Comparison of ENCODE assay signal across 16 cellular contexts in the genomic region with DNA sequence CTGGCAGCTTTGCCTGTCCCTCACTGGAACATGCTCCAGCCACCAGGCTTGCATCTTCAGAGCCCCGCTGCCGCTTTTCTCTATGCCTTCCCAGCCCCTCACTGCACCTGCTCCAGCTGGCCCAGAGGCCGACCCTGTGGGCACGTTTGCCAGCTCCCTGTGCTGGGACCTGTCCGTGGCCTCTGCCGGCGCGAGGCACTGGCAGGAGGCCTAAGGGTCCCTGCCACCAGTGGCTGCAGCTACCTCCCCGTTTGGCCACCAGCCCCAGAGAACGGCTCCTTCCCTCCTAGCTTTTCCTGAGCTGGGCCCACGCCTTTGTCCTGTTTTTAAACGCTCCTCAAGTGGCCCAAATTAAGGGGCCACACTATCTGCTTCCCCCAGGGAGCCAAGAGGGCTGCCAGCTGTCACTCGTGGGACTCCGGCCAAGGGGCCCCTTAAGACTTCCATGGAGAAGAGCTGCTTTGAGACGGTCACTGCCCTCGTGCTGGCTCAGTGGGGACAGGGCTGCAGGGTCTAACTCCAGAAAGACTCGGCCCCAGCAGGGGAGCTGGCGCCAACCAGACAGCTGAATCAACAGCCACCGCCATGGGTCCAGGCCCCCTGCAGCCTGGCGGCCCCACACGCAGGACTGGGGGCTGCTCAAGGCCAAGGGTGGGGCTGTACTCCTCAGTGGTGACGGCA. TPM values are rescaled to one million over a fixed set of nuclear protein-coding genes. Genes with fewer than 3 reads are reported as not detected.
DNase-seq lines count a peak whose midpoint lies in the region; ATAC-seq, FAIRE-seq and TF ChIP-seq lines count a peak whose summit lies in the region.
"Had no signal": no experiment of that assay in that cellular context is flagged by ENCODE, and none has a peak within 500 bp of the region (broad histone marks: within the 10 kb centered on the region; RNA-seq: fewer than 3 reads in every experiment).

No MANE protein-coding gene starts in this region.

- H3K9ac ChIP-seq in HUES6 (ENCODE audit: low read length) (no peak overlapping the region), endothelial cell of umbilical vein (replicated peaks; ENCODE audit: extremely low read depth, insufficient read depth, low read length) (no peak overlapping the region), skeletal muscle tissue (ENCODE audit: low read depth in 1 of 3, low read length in 3 of 3) (peak overlapping the region in 2 of 3 donors; percentile 43 to 54)

- no peaks in the 10 kb centered on the region for H4K20me1 ChIP-seq in endothelial cell of umbilical vein (replicated peaks; ENCODE audit: control insufficient read depth, extremely low read depth, insufficient read depth, low read length)

- ATAC-seq in activated T-helper 17 cell treated with anti-CD3 and anti-CD28 coated beads, Interleukin-2, amount 50 U/mL, for 72 hours (replicated peaks), result no peak
- ATAC-seq: left lung; stimulated activated naive CD8-positive, alpha-beta T cell treated with anti-CD3 and anti-CD28 coated beads, Interleukin-15, amount 100 ng/mL, for 72 hours had no signal

- POLR2A ChIA-PET in endothelial cell of umbilical vein (lab: Charles Lee), result no interaction called here

- no peaks in the 10 kb centered on the region for H3K4me1 Mint-ChIP-seq in activated T-helper 17 cell treated with anti-CD3 and anti-CD28 coated beads, Interleukin-2, amount 50 U/mL, for 72 hours

- intact Hi-C loops in endothelial cell of umbilical vein (cut with micrococcal nuclease), result no loop called here
- intact Hi-C loops in ascending aorta (cut with DNase I), result no loop called here

- no peaks in the 10 kb centered on the region for H3K27me3 ChIP-seq in HUES6 (ENCODE audit: control insufficient read depth, insufficient read depth, low read length)
- H3K27me3 ChIP-seq in endothelial cell of umbilical vein (ENCODE audit: control insufficient read depth in 2 of 2, insufficient read depth in 2 of 2, low read length in 2 of 2), result no peaks in the 10 kb centered on the region
- no peaks in the 10 kb centered on the region for H3K27me3 ChIP-seq in skeletal muscle tissue (ENCODE audit: control insufficient read depth in 3 of 3, insufficient read depth in 3 of 3, low read length in 3 of 3)
- no peaks in the 10 kb centered on the region for H3K27me3 ChIP-seq in ascending aorta
- H3K27me3 ChIP-seq: left lung, ovary had no signal

- H3K4me3 ChIP-seq in HUES6 (ENCODE audit: low read depth, low read length) (no peak overlapping the region), endothelial cell of umbilical vein (replicated peaks in 1 of 3; ENCODE audit: insufficient read depth in 1 of 3, low read depth in 1 of 3, low read length in 3 of 3) (no peak overlapping the region), skeletal muscle tissue (ENCODE audit: low read length in 3 of 3) (peak overlapping the region in 1 of 3 donors; percentile 13), ascending aorta (no peak overlapping the region)
- H3K4me3 ChIP-seq: left lung, ovary had no signal

- peaks cover 6% of the 10 kb centered on the region for H3K27me3 Mint-ChIP-seq in activated T-helper 17 cell treated with anti-CD3 and anti-CD28 coated beads, Interleukin-2, amount 50 U/mL, for 72 hours
- H3K27me3 Mint-ChIP-seq: activated naive CD4-positive, alpha-beta T cell treated with anti-CD3 and anti-CD28 coated beads, Interleukin-2, amount 50 U/mL, for 24 hours; stimulated activated naive CD8-positive, alpha-beta T cell treated with anti-CD3 and anti-CD28 coated beads, Interleukin-15, amount 100 ng/mL, for 72 hours had no signal

- H3K79me2 ChIP-seq in endothelial cell of umbilical vein (ENCODE audit: control insufficient read depth, insufficient read depth, low read length), result no peaks in the 10 kb centered on the region

- no peak overlapping the region for H2AFZ ChIP-seq in endothelial cell of umbilical vein (ENCODE audit: low read depth, low read length)

- H3K27ac ChIP-seq in HUES6 (ENCODE audit: low read depth, low read length) (peak overlapping the region; percentile 43; the same call in 1 of the 2 replicates), endothelial cell of umbilical vein (ENCODE audit: insufficient read depth, low read depth, low read length) (no peak overlapping the region), skeletal muscle tissue (ENCODE audit: low read depth, low read length) (no peak overlapping the region), ascending aorta (peak overlapping the region in 1 of 2 donors; percentile 33)
- H3K27ac ChIP-seq: ovary had no signal

- DNase-seq in NCI-H345 treated with DMSO at 0.1 percent for 48 hours (lab: John Stamatoyannopoulos, UW; ENCODE audit: unreplicated experiment), result peak; percentile 41
- DNase-seq in endothelial cell of umbilical vein (ENCODE audit: low read depth, low spot score), result peak; percentile 29
- DNase-seq in ascending aorta (ENCODE audit: low spot score in 2 of 2), result no peak
- DNase-seq in activated naive CD4-positive, alpha-beta T cell treated with anti-CD3 and anti-CD28 coated beads, Interleukin-2, amount 50 U/mL, for 16 hours, result no peak
- DNase-seq in kidney tubule cell (ENCODE audit: low spot score), result no peak
- DNase-seq: activated CD4-positive, alpha-beta memory T cell treated with anti-CD3 and anti-CD28 coated beads, Interleukin-2, amount 10 ng/mL, durations not matched to agents 7 days and 5 days; HFFc6; NK-92 treated with Interleukin-12 subunit alpha and Interleukin-12 subunit beta, amount 100 ng/mL, for 24 hours; stimulated activated naive CD8-positive, alpha-beta T cell treated with anti-CD3 and anti-CD28 coated beads, Interleukin-15, amount 100 ng/mL, for 72 hours; T-helper 2 cell had no signal

- H3K9me1 ChIP-seq in endothelial cell of umbilical vein (replicated peaks; ENCODE audit: control insufficient read depth, extremely low read depth, insufficient read depth, low read length), result no peaks in the 10 kb centered on the region

- H3K36me3 ChIP-seq in HUES6 (ENCODE audit: control insufficient read depth, insufficient read depth, low read length) (no peaks in the 10 kb centered on the region), endothelial cell of umbilical vein (ENCODE audit: control insufficient read depth in 2 of 2, extremely low read depth in 1 of 2, insufficient read depth in 2 of 2, low read length in 2 of 2) (no peaks in the 10 kb centered on the region), skeletal muscle tissue (ENCODE audit: control insufficient read depth in 3 of 3, insufficient read depth in 3 of 3, low read length in 3 of 3) (no peaks in the 10 kb centered on the region), ascending aorta (no peaks in the 10 kb centered on the region)
- H3K36me3 ChIP-seq: left lung, ovary had no signal

- no peak for TF ChIP-seq POLR2A in endothelial cell of umbilical vein (IDR thresholded peaks at IDR 0.05; ENCODE audit: low read depth, low read length)

- H3K9me3 Mint-ChIP-seq in activated T-helper 17 cell treated with anti-CD3 and anti-CD28 coated beads, Interleukin-2, amount 50 U/mL, for 72 hours, result no peaks in the 10 kb centered on the region
- H3K9me3 Mint-ChIP-seq: activated CD4-positive, alpha-beta memory T cell treated with anti-CD3 and anti-CD28 coated beads, Interleukin-2, amount 10 ng/mL, durations not matched to agents 7 days and 5 days; activated naive CD4-positive, alpha-beta T cell treated with anti-CD3 and anti-CD28 coated beads, Interleukin-2, amount 50 U/mL, for 24 hours; HFFc6; stimulated activated naive CD8-positive, alpha-beta T cell treated with anti-CD3 and anti-CD28 coated beads, Interleukin-15, amount 100 ng/mL, for 72 hours had no signal

- TF ChIP-seq CTCF in endothelial cell of umbilical vein (IDR thresholded peaks at IDR 0.05; ENCODE audit: extremely low read depth in 1 of 2, insufficient read depth in 1 of 2, low read depth in 1 of 2, low read length in 2 of 2) (no peak), ascending aorta (IDR thresholded peaks at IDR 0.05) (no peak)

- no peak overlapping the region for H3K4me2 ChIP-seq in endothelial cell of umbilical vein (ENCODE audit: insufficient read depth, low read length)

- dilution Hi-C loops in endothelial cell of umbilical vein (cut with MboI; ENCODE audit: extremely low pct_ligation_motif_present, low sequenced_read_pairs), result no loop called here

- no peak for FAIRE-seq in endothelial cell of umbilical vein (lab: Jason Lieb, UNC)

- H3K4me3 Mint-ChIP-seq in activated T-helper 17 cell treated with anti-CD3 and anti-CD28 coated beads, Interleukin-2, amount 50 U/mL, for 72 hours, result no peak overlapping the region
- H3K4me3 Mint-ChIP-seq: activated CD4-positive, alpha-beta memory T cell treated with anti-CD3 and anti-CD28 coated beads, Interleukin-2, amount 10 ng/mL, durations not matched to agents 7 days and 5 days; activated naive CD4-positive, alpha-beta T cell treated with anti-CD3 and anti-CD28 coated beads, Interleukin-2, amount 50 U/mL, for 24 hours; HFFc6; stimulated activated naive CD8-positive, alpha-beta T cell treated with anti-CD3 and anti-CD28 coated beads, Interleukin-15, amount 100 ng/mL, for 72 hours had no signal

- no peaks in the 10 kb centered on the region for H3K36me3 Mint-ChIP-seq in activated T-helper 17 cell treated with anti-CD3 and anti-CD28 coated beads, Interleukin-2, amount 50 U/mL, for 72 hours (ENCODE audit: low read depth)
- H3K36me3 Mint-ChIP-seq: activated naive CD4-positive, alpha-beta T cell treated with anti-CD3 and anti-CD28 coated beads, Interleukin-2, amount 50 U/mL, for 24 hours had no signal

- H3K4me1 ChIP-seq in HUES6 (ENCODE audit: control insufficient read depth, insufficient read depth, low read length) (peaks cover 17% of the 10 kb centered on the region; the same call in 1 of the 2 replicates), endothelial cell of umbilical vein (ENCODE audit: control insufficient read depth, extremely low read depth, insufficient read depth, low read length) (peaks cover 22% of the 10 kb centered on the region), skeletal muscle tissue (ENCODE audit: control insufficient read depth in 3 of 3, insufficient read depth in 3 of 3, low read length in 3 of 3) (peaks cover 55 to 69% (median 59%) of the 10 kb centered on the region in 3 donors), ascending aorta (peaks cover 10 to 30% of the 10 kb centered on the region in 2 donors)

- H3K9me3 ChIP-seq in HUES6 (ENCODE audit: control insufficient read depth, insufficient read depth, low read depth, low read length) (no peaks in the 10 kb centered on the region), endothelial cell of umbilical vein (replicated peaks; ENCODE audit: control insufficient read depth, insufficient read depth, low read length) (no peaks in the 10 kb centered on the region), skeletal muscle tissue (ENCODE audit: control insufficient read depth in 3 of 3, low read length in 3 of 3) (no peaks in the 10 kb centered on the region), ascending aorta (no peaks in the 10 kb centered on the region)
- H3K9me3 ChIP-seq: left lung, ovary had no signal

- no TSS peak for BruUV-seq in endothelial cell of umbilical vein (replicated peaks; lab: Mats Ljungman, UMichigan)

- CTCF ChIA-PET in endothelial cell of umbilical vein (lab: Charles Lee), result interaction anchor here (0.6 to 1.8 kb wide), 7 partner anchors 12 to 115 kb away, joined by 3 to 9 read pairs (median 4); no protein-coding TSS in a partner anchor

- no peak overlapping the region for H3K27ac Mint-ChIP-seq in activated T-helper 17 cell treated with anti-CD3 and anti-CD28 coated beads, Interleukin-2, amount 50 U/mL, for 72 hours
- H3K27ac Mint-ChIP-seq: activated CD4-positive, alpha-beta memory T cell treated with anti-CD3 and anti-CD28 coated beads, Interleukin-2, amount 10 ng/mL, durations not matched to agents 7 days and 5 days; activated naive CD4-positive, alpha-beta T cell treated with anti-CD3 and anti-CD28 coated beads, Interleukin-2, amount 50 U/mL, for 24 hours had no signal

RNA-seq across cellular contexts. Expression of gene WNT7B, which starts 24.6 kb away (rescaled TPM):
- total RNA-seq in endothelial cell of umbilical vein (not detected in 2 replicates), skeletal muscle tissue (not detected), ascending aorta (not detected)
- polyA plus RNA-seq in endothelial cell of umbilical vein, result not detected in 2 replicates
- polyA plus RNA-seq in endothelial cell of umbilical vein (2011; cell fraction: cytosol; rRNA removed), result not detected in 2 replicates
- not detected in 2 replicates for polyA plus RNA-seq in endothelial cell of umbilical vein (2011; cell fraction: nucleus; rRNA removed)
- not detected in 2 replicates for polyA plus RNA-seq in endothelial cell of umbilical vein (2012)
- not detected in 2 replicates for polyA minus RNA-seq in endothelial cell of umbilical vein
- 5.2 TPM for polyA minus RNA-seq in endothelial cell of umbilical vein (2011; cell fraction: cytosol; rRNA and poly(A)+ RNA removed)
- polyA minus RNA-seq in endothelial cell of umbilical vein (2011; cell fraction: nucleus; rRNA and poly(A)+ RNA removed), result not detected in 2 replicates
- total RNA-seq in activated T-helper 17 cell treated with anti-CD3 and anti-CD28 coated beads, Interleukin-2, amount 50 U/mL, for 72 hours, result not detected
- total RNA-seq: activated CD4-positive, alpha-beta memory T cell treated with anti-CD3 and anti-CD28 coated beads, Interleukin-2, amount 10 ng/mL, durations not matched to agents 7 days and 5 days had no signal
- polyA plus RNA-seq: ovary had no signal

Comparison
In these comparisons a context has a peak if more than half of its experiments do, and no peak if none do; other contexts are left out.
1. H3K9ac ChIP-seq: peak in skeletal muscle tissue (2 of 3); none in HUES6 (single experiment) and endothelial cell of umbilical vein (single experiment).
2. DNase-seq: peak in NCI-H345 treated with DMSO at 0.1 percent for 48 hours (single experiment) and endothelial cell of umbilical vein (single experiment); none in ascending aorta (0 of 2), activated naive CD4-positive, alpha-beta T cell treated with anti-CD3 and anti-CD28 coated beads, Interleukin-2, amount 50 U/mL, for 16 hours (single experiment) and kidney tubule cell (single experiment).